Comparison of ENCODE assay signal across 8 cellular contexts in the genomic region with DNA sequence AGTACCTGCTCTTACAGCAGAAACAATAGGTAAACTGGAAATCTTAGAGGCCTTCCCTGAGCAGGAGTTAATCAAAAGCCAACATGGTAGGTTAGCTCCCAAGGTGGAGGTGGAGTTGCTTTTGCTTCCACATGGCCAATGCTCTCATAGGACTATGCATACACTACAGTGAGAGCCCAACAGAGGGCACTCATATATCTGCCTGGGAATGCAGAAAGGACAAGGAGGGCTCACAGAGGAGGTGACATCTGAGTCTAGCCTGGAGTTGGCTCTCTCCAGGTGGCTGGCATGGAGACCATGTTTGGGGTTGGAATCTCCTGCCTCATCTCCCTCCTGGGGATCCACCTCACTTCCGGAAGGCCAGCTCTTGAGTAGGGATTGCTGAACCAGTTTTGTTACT. TPM values are rescaled to one million over a fixed set of nuclear protein-coding genes. Genes with fewer than 3 reads are reported as not detected.
DNase-seq lines count a peak whose midpoint lies in the region; ATAC-seq and TF ChIP-seq lines count a peak whose summit lies in the region.

No MANE protein-coding gene starts in this region.

- H3K4me2 ChIP-seq in PC-9, result no peak overlapping the region

- H3K27me3 ChIP-seq in PC-9 (ENCODE audit: insufficient read depth, low read depth), result peaks cover 72% of the 10 kb centered on the region

- CTCF ChIA-PET in PC-9 (lab: Charles Lee), result no interaction called here

- H3K9me3 ChIP-seq in PC-9 (ENCODE audit: insufficient read depth, low read depth), result no peaks in the 10 kb centered on the region

- TF ChIP-seq CTCF in GM12873 (IDR thresholded peaks at IDR 0.05; ENCODE audit: insufficient read depth, low read depth, low read length, missing control alignments) (peak; percentile 34), PC-9 (conservative IDR thresholded peaks at IDR 0.05) (no peak)

- H3K4me1 ChIP-seq in PC-9 (replicated peaks; ENCODE audit: insufficient read depth), result no peaks in the 10 kb centered on the region

- H2AFZ ChIP-seq in PC-9, result no peak overlapping the region

- intact Hi-C loops in left colon (cut with DNase I, micrococcal nuclease), result no loop called here
- intact Hi-C loops in PC-9 (cut with micrococcal nuclease; ENCODE audit: unreplicated experiment), result no loop called here

- H3K36me3 ChIP-seq in PC-9 (ENCODE audit: low read depth), result no peaks in the 10 kb centered on the region

- in situ Hi-C loops in Caki2 (cut with HindIII; ENCODE audit: low pct_unique_long_range_greater_than_20kb, low sequenced_read_pairs), result no loop called here

- no peaks in the 10 kb centered on the region for H3K9me2 ChIP-seq in PC-9 (ENCODE audit: insufficient read depth)

- H4K20me1 ChIP-seq in PC-9 (ENCODE audit: insufficient read depth), result no peaks in the 10 kb centered on the region

- ATAC-seq in HG02840 (IDR thresholded peaks at IDR 0.05; ENCODE audit: low FRiP score, unreplicated experiment) (no peak), left colon (no peak), HG03457 (IDR thresholded peaks at IDR 0.05; ENCODE audit: unreplicated experiment) (no peak)

- no TSS peak for BruUV-seq in PC-9 (replicated peaks; lab: Mats Ljungman, UMichigan)

- H3K79me2 ChIP-seq in PC-9 (ENCODE audit: low read depth), result no peaks in the 10 kb centered on the region

- no peak overlapping the region for H3K4me3 ChIP-seq in PC-9

- POLR2A ChIA-PET in PC-9 (lab: Charles Lee; ENCODE audit: unreplicated experiment), result no interaction called here

- H3F3A ChIP-seq in PC-9 (ENCODE audit: insufficient read depth, low read depth), result no peaks in the 10 kb centered on the region

- H3K27ac ChIP-seq in PC-9, result no peak overlapping the region

- DNase-seq in Caki2 (ENCODE audit: low read depth) (peak; percentile 10), NCI-H748 treated with DMSO at 0.1 percent for 48 hours (lab: John Stamatoyannopoulos, UW) (peak; percentile 67), glomerular visceral epithelial cell (ENCODE audit: extremely low spot score) (peak; percentile 8), left colon (no peak), PC-9 (no peak)

RNA-seq across cellular contexts. Expression of a gene that starts 34.6 kb away (rescaled TPM):
- 0.17 TPM in 1 of 2 replicates, not detected in the other for total RNA-seq in Caki2 (2014; rRNA removed; shearing (Covaris generic); ENCODE audit: low replicate concordance)
- under 1 TPM; 0.42 to 0.49 TPM for total RNA-seq in left colon
- total RNA-seq in PC-9 (2021), result not detected in 2 replicates

Comparison
In these comparisons a context has a peak if more than half of its experiments do, and no peak if none do; other contexts are left out.
1. DNase-seq: peak in Caki2 (single experiment), NCI-H748 treated with DMSO at 0.1 percent for 48 hours (single experiment) and glomerular visceral epithelial cell (single experiment); none in left colon (0 of 2) and PC-9 (0 of 2).